In the genomic region with DNA sequence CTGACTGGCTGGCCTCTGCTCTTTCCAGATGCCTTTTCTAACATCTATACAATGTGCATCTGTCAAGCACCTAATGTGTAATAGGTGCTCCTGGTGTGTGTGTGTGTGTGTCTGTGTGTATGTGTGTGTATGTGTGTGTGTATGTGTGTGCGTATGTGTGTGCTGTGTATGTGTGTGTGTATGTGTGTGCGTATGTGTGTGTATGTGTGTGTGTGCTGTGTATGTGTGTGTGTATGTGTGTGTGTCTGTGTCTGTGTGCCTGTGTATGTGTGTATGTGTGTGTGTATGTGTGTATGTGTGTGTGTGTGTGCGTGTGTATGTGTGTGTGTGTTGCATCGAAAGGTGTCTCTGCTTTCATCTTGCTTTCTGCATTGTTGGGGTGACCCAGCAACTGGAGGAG, we compare ENCODE assay signal across 3 cellular contexts.
TF ChIP-seq lines count a peak whose summit lies in the region.

No MANE protein-coding gene starts in this region.

TF ChIP-seq in GM12891, 5 proteins besides CTCF, POLR2A, EP300 and RAD21:
- TF ChIP-seq POLR2AphosphoS5 (IDR thresholded peaks at IDR 0.05; ENCODE audit: low read depth, low read length) (no peak), POU2F2 (IDR thresholded peaks at IDR 0.05; ENCODE audit: low read depth, low read length) (no peak), PAX5 (IDR thresholded peaks at IDR 0.05; ENCODE audit: insufficient read depth, low read length, severe bottlenecking) (no peak), TAF1 (IDR thresholded peaks at IDR 0.05; ENCODE audit: low read depth, low read length) (no peak), SPI1 (IDR thresholded peaks at IDR 0.05; ENCODE audit: low read depth, low read length) (no peak)

TF ChIP-seq in IMR-90, 13 proteins besides CTCF, POLR2A, EP300 and RAD21:
- TF ChIP-seq MAFK (IDR thresholded peaks at IDR 0.05; ENCODE audit: low read depth, low read length) (no peak), NFE2L2 (IDR thresholded peaks at IDR 0.05; ENCODE audit: low read depth, low read length) (no peak), FOS (IDR thresholded peaks at IDR 0.05; ENCODE audit: low read depth, low read length) (no peak), RCOR1 (IDR thresholded peaks at IDR 0.05; ENCODE audit: insufficient replicate concordance, low read length) (no peak), BHLHE40 (IDR thresholded peaks at IDR 0.05; ENCODE audit: low read depth, low read length) (no peak), RFX5 (IDR thresholded peaks at IDR 0.05; ENCODE audit: low read depth, low read length) (no peak), CEBPB (IDR thresholded peaks at IDR 0.05; ENCODE audit: low read depth, low read length) (no peak), MAZ (IDR thresholded peaks at IDR 0.05; ENCODE audit: borderline replicate concordance, low read depth, low read length) (no peak), USF2 (IDR thresholded peaks at IDR 0.05; ENCODE audit: low read depth, low read length) (no peak), SMC3 (IDR thresholded peaks at IDR 0.05; ENCODE audit: low read depth, low read length) (no peak), ELK1 (IDR thresholded peaks at IDR 0.05; ENCODE audit: borderline replicate concordance, low read depth, low read length) (no peak)

TF ChIP-seq in HepG2, 621 proteins besides CTCF, POLR2A, EP300 and RAD21:
- TF ChIP-seq ZNF678 (CRISPR knock-in tag; IDR thresholded peaks at IDR 0.05) (no peak), ZNF879 (CRISPR knock-in tag; IDR thresholded peaks at IDR 0.05) (no peak), ZNF232 (CRISPR knock-in tag; IDR thresholded peaks at IDR 0.05; ENCODE audit: borderline replicate concordance) (no peak)
- TF ChIP-seq, protein P1, sequence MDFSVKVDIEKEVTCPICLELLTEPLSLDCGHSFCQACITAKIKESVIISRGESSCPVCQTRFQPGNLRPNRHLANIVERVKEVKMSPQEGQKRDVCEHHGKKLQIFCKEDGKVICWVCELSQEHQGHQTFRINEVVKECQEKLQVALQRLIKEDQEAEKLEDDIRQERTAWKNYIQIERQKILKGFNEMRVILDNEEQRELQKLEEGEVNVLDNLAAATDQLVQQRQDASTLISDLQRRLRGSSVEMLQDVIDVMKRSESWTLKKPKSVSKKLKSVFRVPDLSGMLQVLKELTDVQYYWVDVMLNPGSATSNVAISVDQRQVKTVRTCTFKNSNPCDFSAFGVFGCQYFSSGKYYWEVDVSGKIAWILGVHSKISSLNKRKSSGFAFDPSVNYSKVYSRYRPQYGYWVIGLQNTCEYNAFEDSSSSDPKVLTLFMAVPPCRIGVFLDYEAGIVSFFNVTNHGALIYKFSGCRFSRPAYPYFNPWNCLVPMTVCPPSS (IDR thresholded peaks at IDR 0.05): peak; percentile 91; the same call in 1 of the 2 replicates
